In genomic region chr12:89179983-89180382, GRCh38 we compare ENCODE assay signal across 8 cellular contexts.
DNase-seq lines count a peak whose midpoint lies in the region; ATAC-seq lines count a peak whose summit lies in the region.

No MANE protein-coding gene starts in this region.

- H3K36me3 Mint-ChIP-seq in dendritic cell treated with granulocyte-macrophage colony-stimulating factor and Interleukin-4, amounts not matched to agents 40 ng/mL and 50 ng/mL, for 4 days (ENCODE audit: low read depth): no peaks in the 10 kb centered on the region

- intact Hi-C loops in dendritic cell treated with granulocyte-macrophage colony-stimulating factor and Interleukin-4, amounts not matched to agents 40 ng/mL and 50 ng/mL, for 4 days (cut with micrococcal nuclease): loop anchor here (5.0 to 10.0 kb wide), 2 partner anchors 32 to 125 kb away; no protein-coding TSS in a partner anchor

- H3K27me3 Mint-ChIP-seq in dendritic cell treated with granulocyte-macrophage colony-stimulating factor and Interleukin-4, amounts not matched to agents 40 ng/mL and 50 ng/mL, for 4 days: no peaks in the 10 kb centered on the region

- ATAC-seq in HG02759 (IDR thresholded peaks at IDR 0.05; ENCODE audit: unreplicated experiment): no peak
- ATAC-seq in HG02870 (IDR thresholded peaks at IDR 0.05; ENCODE audit: unreplicated experiment): no peak
- no peak for ATAC-seq in HG02798 (IDR thresholded peaks at IDR 0.05; ENCODE audit: poor library complexity, unreplicated experiment)
- no peak for ATAC-seq in GM18858 (IDR thresholded peaks at IDR 0.05; ENCODE audit: unreplicated experiment)

- no peaks in the 10 kb centered on the region for H3K9me3 Mint-ChIP-seq in dendritic cell treated with granulocyte-macrophage colony-stimulating factor and Interleukin-4, amounts not matched to agents 40 ng/mL and 50 ng/mL, for 4 days

- peak overlapping the region; percentile 28 for H3K27ac Mint-ChIP-seq in dendritic cell treated with granulocyte-macrophage colony-stimulating factor and Interleukin-4, amounts not matched to agents 40 ng/mL and 50 ng/mL, for 4 days

- DNase-seq in GM03348 (ENCODE audit: low spot score) (peak; percentile 48), NCI-H2196 (lab: John Stamatoyannopoulos, UW; ENCODE audit: unreplicated experiment) (peak; percentile 83), pons (ENCODE audit: low spot score) (peak; percentile 75)

- H3K4me1 Mint-ChIP-seq in dendritic cell treated with granulocyte-macrophage colony-stimulating factor and Interleukin-4, amounts not matched to agents 40 ng/mL and 50 ng/mL, for 4 days (ENCODE audit: low read depth): peaks cover 33% of the 10 kb centered on the region

- H3K4me3 Mint-ChIP-seq in dendritic cell treated with granulocyte-macrophage colony-stimulating factor and Interleukin-4, amounts not matched to agents 40 ng/mL and 50 ng/mL, for 4 days: no peak overlapping the region
